In the genomic region with DNA sequence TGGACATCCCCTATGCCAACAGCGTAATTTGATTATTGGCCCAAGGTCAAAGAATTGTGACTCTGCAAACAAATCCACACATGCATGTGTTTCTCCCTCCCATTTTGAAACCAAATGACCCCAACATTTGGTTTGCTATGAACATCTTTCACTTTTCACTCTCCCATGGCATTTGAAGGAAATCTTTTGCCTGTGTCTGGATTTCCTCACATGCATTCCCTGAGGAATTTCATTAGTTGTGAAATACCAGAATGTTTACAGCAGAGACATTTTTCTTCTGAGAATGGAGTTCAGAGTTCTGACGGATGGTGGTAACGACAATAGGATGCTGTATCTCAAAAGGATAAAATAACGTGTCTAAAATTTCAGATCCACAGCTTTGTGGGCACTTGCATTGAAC, we compare ENCODE assay signal across 16 cellular contexts.
DNase-seq lines count a peak whose midpoint lies in the region; ATAC-seq and TF ChIP-seq lines count a peak whose summit lies in the region.
"Had no signal": no experiment of that assay in that cellular context is flagged by ENCODE, and none has a peak within 500 bp of the region (broad histone marks: within the 10 kb centered on the region; RNA-seq: fewer than 3 reads in every experiment).

No MANE protein-coding gene starts in this region.

- peak; percentile 19 to 46 for ATAC-seq in left cardiac atrium
- no peak for ATAC-seq in HG02884 (IDR thresholded peaks at IDR 0.05; ENCODE audit: unreplicated experiment)
- no peak for ATAC-seq in GM21619 (IDR thresholded peaks at IDR 0.05; ENCODE audit: unreplicated experiment)
- ATAC-seq: HepG2 had no signal

- DNase-seq in left cardiac atrium, result no peak
- DNase-seq in left ventricle myocardium inferior, result no peak
- peak; percentile 99 for DNase-seq in NCI-H69 (lab: John Stamatoyannopoulos, UW)
- peak; percentile 81 for DNase-seq in fibroblast of villous mesenchyme (ENCODE audit: low read depth)
- DNase-seq in DMS 273 treated with DMSO at 0.1 percent for 48 hours (lab: John Stamatoyannopoulos, UW), result no peak
- no peak for DNase-seq in NCI-H128 (lab: John Stamatoyannopoulos, UW; ENCODE audit: unreplicated experiment)
- DNase-seq: activated CD4-positive, CD25-positive, alpha-beta regulatory T cell treated with anti-CD3 and anti-CD28 coated beads, Interleukin-2, amount 50 U/mL, for 72 hours; aorta; Calu3; heart left ventricle; midbrain; NCI-H446; stomach had no signal

- peaks cover 33% of the 10 kb centered on the region for H3K27me3 ChIP-seq in left ventricle myocardium inferior (ENCODE audit: low read depth)

- peaks cover 5% of the 10 kb centered on the region for H3K4me1 ChIP-seq in left ventricle myocardium inferior

- H3K9me3 ChIP-seq in left ventricle myocardium inferior (replicated peaks), result no peaks in the 10 kb centered on the region
- H3K9me3 ChIP-seq: heart left ventricle, stomach had no signal

- H3K36me3 ChIP-seq in left ventricle myocardium inferior, result no peaks in the 10 kb centered on the region
- H3K36me3 ChIP-seq: heart left ventricle, stomach had no signal

- no peak overlapping the region for H3K4me3 ChIP-seq in left ventricle myocardium inferior
- no peak overlapping the region for H3K4me3 ChIP-seq in fibroblast of villous mesenchyme (ENCODE audit: low read depth, low read length)
- H3K4me3 ChIP-seq: heart left ventricle, stomach had no signal

- no peak overlapping the region for H3K27ac ChIP-seq in left ventricle myocardium inferior (replicated peaks)
- H3K27ac ChIP-seq: heart left ventricle, stomach had no signal

- intact Hi-C loops in left cardiac atrium (cut with DNase I), result no loop called here
- intact Hi-C loops in left ventricle myocardium inferior (cut with micrococcal nuclease), result no loop called here

- no peak for TF ChIP-seq CTCF in left ventricle myocardium inferior (IDR thresholded peaks at IDR 0.05; ENCODE audit: borderline replicate concordance)
- TF ChIP-seq CTCF in fibroblast of villous mesenchyme (IDR thresholded peaks at IDR 0.05; ENCODE audit: insufficient read depth, low read depth, low read length), result no peak

Comparison
In these comparisons a context has a peak if more than half of its experiments do, and no peak if none do; other contexts are left out.
1. ATAC-seq: peak in left cardiac atrium (2 of 2); none in HG02884 (single experiment) and GM21619 (single experiment).
2. DNase-seq: peak in NCI-H69 (single experiment) and fibroblast of villous mesenchyme (single experiment); none in left cardiac atrium (single experiment), left ventricle myocardium inferior (single experiment), DMS 273 treated with DMSO at 0.1 percent for 48 hours (single experiment) and NCI-H128 (single experiment).